Comparison of ENCODE assay signal across 8 cellular contexts in genomic region chr13:20495087-20496023, GRCh38. TPM values are rescaled to one million over a fixed set of nuclear protein-coding genes. Genes with fewer than 3 reads are reported as not detected.
DNase-seq lines count a peak whose midpoint lies in the region; ATAC-seq and TF ChIP-seq lines count a peak whose summit lies in the region.

No MANE protein-coding gene starts in this region.

- no peak overlapping the region for H3K27ac ChIP-seq in HL-60 (replicated peaks)
- peak overlapping the region; percentile 45 for H3K27ac ChIP-seq in neutrophil
- peak overlapping the region in 1 of 4 donors; percentile 29 for H3K27ac ChIP-seq in tibial nerve

- no peak overlapping the region for H3K4me3 ChIP-seq in HL-60 (replicated peaks; ENCODE audit: insufficient read depth, low read length)
- peak overlapping the region; percentile 13 for H3K4me3 ChIP-seq in fibroblast of villous mesenchyme (ENCODE audit: low read depth, low read length)
- peak overlapping the region; percentile 29 to 33 for H3K4me3 ChIP-seq in neutrophil (ENCODE audit: low read depth in 1 of 2, low read length in 1 of 2)
- H3K4me3 ChIP-seq in tibial nerve = peak overlapping the region in 1 of 4 donors; percentile 1

- ATAC-seq in GM21825 (IDR thresholded peaks at IDR 0.05; ENCODE audit: unreplicated experiment) = no peak

- H3K36me3 ChIP-seq in neutrophil (no peaks in the 10 kb centered on the region), tibial nerve (peaks cover 0 to 2% (median 0%) of the 10 kb centered on the region in 3 donors)

- peak; percentile 62 for DNase-seq in GM10266 (ENCODE audit: extremely low spot score)
- DNase-seq in HL-60 (ENCODE audit: low read depth in 1 of 2, low spot score in 1 of 2) = peak; percentile 47 to 77
- DNase-seq in RPMI8226 = peak; percentile 57
- peak; percentile 27 for DNase-seq in activated T-helper 9 cell treated with anti-CD3 and anti-CD28 coated beads, Interleukin-2, amount 50 U/mL, for 16 hours (ENCODE audit: low read depth)
- peak; percentile 71 for DNase-seq in fibroblast of villous mesenchyme (ENCODE audit: low read depth)
- peak; percentile 63 to 91 for DNase-seq in tibial nerve (ENCODE audit: low spot score in 2 of 2)

- TF ChIP-seq POLR2A in tibial nerve (IDR thresholded peaks at IDR 0.05) = no peak

- H3K4me1 ChIP-seq in neutrophil (ENCODE audit: control insufficient read depth in 1 of 2, insufficient read depth in 1 of 2, low read depth in 1 of 2, low read length in 1 of 2) (peaks cover 6 to 13% of the 10 kb centered on the region in 2 experiments), tibial nerve (peaks cover 0 to 21% (median 0%) of the 10 kb centered on the region in 4 donors)

- H3K9me3 ChIP-seq in neutrophil (no peaks in the 10 kb centered on the region), tibial nerve (peaks cover 0 to 6% (median 0%) of the 10 kb centered on the region in 4 donors)

- WGBS in tibial nerve, 2 donors = 16 to 22% methylated on average over 14 of the region's 14 CpGs

- TF ChIP-seq CTCF in GM10266 (IDR thresholded peaks at IDR 0.05; ENCODE audit: control insufficient read depth, insufficient read depth, low read depth, missing control alignments) (peak; percentile 87), HL-60 (IDR thresholded peaks at IDR 0.05; ENCODE audit: insufficient read depth, low read length) (peak; percentile 84), fibroblast of villous mesenchyme (IDR thresholded peaks at IDR 0.05; ENCODE audit: insufficient read depth, low read depth, low read length) (peak; percentile 95), neutrophil (IDR thresholded peaks at IDR 0.05) (peak; percentile 98), tibial nerve (IDR thresholded peaks at IDR 0.05) (peak; percentile 82 to 95 (median 90))

- TF ChIP-seq EP300 in tibial nerve (IDR thresholded peaks at IDR 0.05) = peak in 1 of 2 donors; percentile 12

- H3K27me3 ChIP-seq in HL-60 (ENCODE audit: insufficient read depth, poor library complexity, severe bottlenecking) (no peaks in the 10 kb centered on the region), neutrophil (no peaks in the 10 kb centered on the region), tibial nerve (no peaks in the 10 kb centered on the region)

RNA-seq across cellular contexts. Expression of gene CRYL1, which starts 30.3 kb away (rescaled TPM):
- total RNA-seq in fibroblast of villous mesenchyme (4.7 and 7.4 TPM in 2 replicates), tibial nerve (10 to 100 TPM; 33.9 to 60.5 (median 49.5) TPM)

Comparison
In these comparisons a context has a peak if more than half of its experiments do, and no peak if none do; other contexts are left out.
1. DNase-seq: peak in every context shown above with its lines; median percentile 77 in tibial nerve; 71 in fibroblast of villous mesenchyme; 62 in GM10266; 62 in HL-60; 57 in RPMI8226; 27 in activated T-helper 9 cell treated with anti-CD3 and anti-CD28 coated beads, Interleukin-2, amount 50 U/mL, for 16 hours.